Comparison of ENCODE assay signal across 8 cellular contexts in genomic region chr10:72328045-72328828, GRCh38. TPM values are rescaled to one million over a fixed set of nuclear protein-coding genes. Genes with fewer than 3 reads are reported as not detected.
DNase-seq lines count a peak whose midpoint lies in the region; ATAC-seq and TF ChIP-seq lines count a peak whose summit lies in the region.

No MANE protein-coding gene starts in this region.

- peak in 1 of 2 experiments; percentile 33; a peak in 2 of 4 replicates for TF ChIP-seq EP300 in SK-N-SH (IDR thresholded peaks at IDR 0.05; ENCODE audit: borderline replicate concordance in 1 of 2, low read depth in 1 of 2, low read length in 1 of 2)
- no peak for TF ChIP-seq EP300 in upper lobe of left lung (IDR thresholded peaks at IDR 0.05)

- peak; percentile 91 for TF ChIP-seq CTCF in HEK293 (tag by site-specific recombination; IDR thresholded peaks at IDR 0.05)
- peak; percentile 60 for TF ChIP-seq CTCF in SK-N-SH (IDR thresholded peaks at IDR 0.05)
- TF ChIP-seq CTCF in upper lobe of left lung (IDR thresholded peaks at IDR 0.05), result peak; percentile 56 to 83 (median 66)

- H3K4me3 Mint-ChIP-seq in effector memory CD8-positive, alpha-beta T cell, result peak overlapping the region; percentile 76 to 86

- 38% methylated on average over 5 of the region's 14 CpGs for WGBS in SK-N-SH (ENCODE audit: low lambda C conversion rate)
- WGBS in upper lobe of left lung, 2 donors, result 0 to 4% methylated on average over 2 to 9 of the region's 14 CpGs

- peaks cover 8% of the 10 kb centered on the region for H3F3A ChIP-seq in SK-N-SH (replicated peaks; ENCODE audit: insufficient read depth)

- ATAC-seq in effector memory CD8-positive, alpha-beta T cell (replicated peaks), result no peak
- ATAC-seq in upper lobe of left lung (ENCODE audit: low FRiP score in 2 of 2) (peak; percentile 13 to 59), HG02870 (IDR thresholded peaks at IDR 0.05; ENCODE audit: unreplicated experiment) (no peak), GM19351 (IDR thresholded peaks at IDR 0.05; ENCODE audit: unreplicated experiment) (no peak)

- H3K27ac ChIP-seq in HEK293 (ENCODE audit: extremely low read depth, low read depth, low read length) (peak overlapping the region; percentile 52), SK-N-SH (ENCODE audit: low read depth in 2 of 2, low read length in 1 of 2) (peak overlapping the region in 1 of 2 experiments; percentile 91; a peak in 2 of 4 replicates), upper lobe of left lung (peak overlapping the region; percentile 34 to 97 (median 88))

- peak; percentile 44 for DNase-seq in COLO668 (lab: John Stamatoyannopoulos, UW; ENCODE audit: unreplicated experiment)
- peak; percentile 81 for DNase-seq in SK-N-SH
- DNase-seq in effector memory CD8-positive, alpha-beta T cell, result no peak
- DNase-seq in midbrain (lab: John Stamatoyannopoulos, UW), result peak; percentile 82
- peak; percentile 71 to 83 for DNase-seq in upper lobe of left lung

- H3K4me1 ChIP-seq in HEK293 (ENCODE audit: control insufficient read depth, insufficient read depth, low read length) (peaks cover 19% of the 10 kb centered on the region), SK-N-SH (ENCODE audit: control insufficient read depth in 1 of 2, insufficient read depth in 2 of 2, low read depth in 1 of 2, low read length in 1 of 2) (peaks cover 16 to 72% of the 10 kb centered on the region in 2 experiments), upper lobe of left lung (peaks cover 83 to 91% (median 87%) of the 10 kb centered on the region in 4 donors)

- no peak overlapping the region for H3K9ac ChIP-seq in SK-N-SH

- no peaks in the 10 kb centered on the region for H3K79me2 ChIP-seq in SK-N-SH (ENCODE audit: insufficient read depth)

- no peak overlapping the region for H2AFZ ChIP-seq in SK-N-SH (ENCODE audit: low read depth)

- H3K9me2 ChIP-seq in SK-N-SH, result no peaks in the 10 kb centered on the region

- TF ChIP-seq RAD21 in SK-N-SH (IDR thresholded peaks at IDR 0.05; ENCODE audit: low read length), result peak; percentile 85

- H3K36me3 ChIP-seq in HEK293 (ENCODE audit: control insufficient read depth in 2 of 2, insufficient read depth in 1 of 2, low read length in 2 of 2), result peaks cover 0 to 1% of the 10 kb centered on the region in 2 experiments; a peak in 1 of 3 replicates
- H3K36me3 ChIP-seq in SK-N-SH (replicated peaks in 1 of 2; ENCODE audit: control insufficient read depth in 1 of 2, insufficient read depth in 2 of 2, low read length in 1 of 2), result peaks cover 0 to 4% of the 10 kb centered on the region in 2 experiments
- H3K36me3 ChIP-seq in upper lobe of left lung, result no peaks in the 10 kb centered on the region

- H3K36me3 Mint-ChIP-seq in effector memory CD8-positive, alpha-beta T cell (ENCODE audit: insufficient read depth), result peaks cover 27% of the 10 kb centered on the region

- POLR2A ChIA-PET in HEK293 (lab: Yijun Ruan, JAX), result interaction anchor here (0.6 to 9.0 kb wide), 2 partner anchors 54 to 77 kb away, joined by 3 to 107 read pairs; partner anchors contain the start of gene DDIT4
- POLR2A ChIA-PET in SK-N-SH (lab: Yijun Ruan, JAX), result interaction anchor here (15.0 kb wide), 1 partner anchor 53 kb away, joined by 234 read pairs; the partner anchor contains the start of gene DDIT4

- no peak overlapping the region for H3K4me2 ChIP-seq in SK-N-SH

- no peak overlapping the region for H3K4me3 ChIP-seq in HEK293 (ENCODE audit: low read depth, low read length)
- no peak overlapping the region for H3K4me3 ChIP-seq in SK-N-SH (ENCODE audit: low read depth in 2 of 2, low read length in 1 of 2)
- no peak overlapping the region for H3K4me3 ChIP-seq in upper lobe of left lung

- H3K9me3 Mint-ChIP-seq in effector memory CD8-positive, alpha-beta T cell, result no peaks in the 10 kb centered on the region

- H3K9me3 ChIP-seq in HEK293 (ENCODE audit: control insufficient read depth, insufficient read depth, low read depth, low read length) (no peaks in the 10 kb centered on the region), SK-N-SH (no peaks in the 10 kb centered on the region), upper lobe of left lung (no peaks in the 10 kb centered on the region)

- H3K4me1 Mint-ChIP-seq in effector memory CD8-positive, alpha-beta T cell (ENCODE audit: low read depth in 2 of 2), result peaks cover 54 to 66% of the 10 kb centered on the region in 2 donors

- no peaks in the 10 kb centered on the region for H3K27me3 Mint-ChIP-seq in effector memory CD8-positive, alpha-beta T cell

- H3K27me3 ChIP-seq in SK-N-SH (ENCODE audit: insufficient read depth) (no peaks in the 10 kb centered on the region), upper lobe of left lung (no peaks in the 10 kb centered on the region)

- TF ChIP-seq POLR2A in upper lobe of left lung (IDR thresholded peaks at IDR 0.05), result no peak

- CTCF ChIA-PET in HEK293 (lab: Yijun Ruan, JAX), result interaction anchor here (0.6 to 7.9 kb wide), 18 partner anchors 9 to 528 kb away, joined by 3 to 52 read pairs (median 4); partner anchors contain the start of gene DDIT4
- CTCF ChIA-PET in SK-N-SH (lab: Yijun Ruan, JAX), result interaction anchor here (0.6 to 14.0 kb wide), 29 partner anchors 8 to 436 kb away, joined by 3 to 198 read pairs (median 4); partner anchors contain the start of gene DDIT4

- H3K27ac Mint-ChIP-seq in effector memory CD8-positive, alpha-beta T cell, result peak overlapping the region; percentile 49 to 95

- no peaks in the 10 kb centered on the region for H4K20me1 ChIP-seq in SK-N-SH (ENCODE audit: insufficient read depth)

TF ChIP-seq in HEK293, 187 proteins besides CTCF, POLR2A, EP300 and RAD21 (continues in another document):
- TF ChIP-seq BCL11B (tag by site-specific recombination; IDR thresholded peaks at IDR 0.05; ENCODE audit: low read depth) (0 out of 2 replicates have a peak, but pooled peaks have one; percentile 72), GLIS1 (tag by site-specific recombination; IDR thresholded peaks at IDR 0.05) (peak; percentile 59), IKZF3 (tag by site-specific recombination; IDR thresholded peaks at IDR 0.05) (peak; percentile 68), ZXDB (tag by site-specific recombination; IDR thresholded peaks at IDR 0.05) (peak; percentile 54)

TF ChIP-seq in SK-N-SH, 30 proteins besides CTCF, POLR2A, EP300 and RAD21:
- TF ChIP-seq JUND (IDR thresholded peaks at IDR 0.05), result no peak
- TF ChIP-seq REST (IDR thresholded peaks at IDR 0.05; ENCODE audit: low read depth, low read length), result no peak
- peak; percentile 23; the same call in 1 of the 2 replicates for TF ChIP-seq NFIC (IDR thresholded peaks at IDR 0.05; ENCODE audit: borderline replicate concordance)
- 0 out of 2 replicates have a peak, but pooled peaks have one; percentile 11 for TF ChIP-seq NRF1 (IDR thresholded peaks at IDR 0.05; ENCODE audit: low read depth, low read length)
- peak; percentile 63 for TF ChIP-seq MXI1 (IDR thresholded peaks at IDR 0.05; ENCODE audit: low read depth, low read length)
- peak; percentile 64 for TF ChIP-seq SMC3 (IDR thresholded peaks at IDR 0.05; ENCODE audit: low read depth, low read length)
- TF ChIP-seq CHD2 (IDR thresholded peaks at IDR 0.05; ENCODE audit: low read length, partially characterized antibody), result peak; percentile 35
- no peak for TF ChIP-seq ELF1 (IDR thresholded peaks at IDR 0.05)
- TF ChIP-seq RFX5 (IDR thresholded peaks at IDR 0.05; ENCODE audit: low read length), result no peak

RNA-seq across cellular contexts. Expression of gene DNAJB12, which starts 26.5 kb away (rescaled TPM):
- 22.9 and 25.8 TPM in 2 replicates for polyA plus RNA-seq in SK-N-SH (2012; rRNA removed)
- 15.6 and 19.0 TPM in 2 replicates for polyA plus RNA-seq in SK-N-SH (2012; cell fraction: cytosol; rRNA removed)
- 38.8 and 40.0 TPM in 2 replicates for polyA plus RNA-seq in SK-N-SH (2012; cell fraction: nucleus; rRNA removed)
- 10 to 100 TPM; 24.4 to 81.7 (median 49.2) TPM for total RNA-seq in upper lobe of left lung

RNA-seq across cellular contexts. Expression of gene DDIT4, which starts 54.5 kb away (rescaled TPM):
- polyA plus RNA-seq in SK-N-SH (2012; rRNA removed), result 24.9 and 30.4 TPM in 2 replicates
- 19.5 and 19.9 TPM in 2 replicates for polyA plus RNA-seq in SK-N-SH (2012; cell fraction: cytosol; rRNA removed)
- polyA plus RNA-seq in SK-N-SH (2012; cell fraction: nucleus; rRNA removed), result 41.8 and 55.3 TPM in 2 replicates
- total RNA-seq in upper lobe of left lung, result 100 to 1,000 TPM in 5 of 6 donors, 10 to 100 TPM in 1; 81.0 to 218 (median 151) TPM

Comparison
In these comparisons a context has a peak if more than half of its experiments do, and no peak if none do; other contexts are left out.
1. DNase-seq: peak in COLO668 (single experiment), SK-N-SH (single experiment), midbrain (single experiment) and upper lobe of left lung (2 of 2); none in effector memory CD8-positive, alpha-beta T cell (0 of 3).
2. ATAC-seq: peak in upper lobe of left lung (2 of 2); none in effector memory CD8-positive, alpha-beta T cell (single experiment), HG02870 (single experiment) and GM19351 (single experiment).
3. Peak in every context shown above with its lines, with median percentiles within 50 percentile points of each other: CTCF ChIP-seq.